In genomic region chr4:123821861-123822260, GRCh38 we compare ENCODE assay signal across 21 cellular contexts.
DNase-seq lines count a peak whose midpoint lies in the region; ATAC-seq and TF ChIP-seq lines count a peak whose summit lies in the region.
"Had no signal": no experiment of that assay in that cellular context is flagged by ENCODE, and none has a peak within 500 bp of the region (broad histone marks: within the 10 kb centered on the region; RNA-seq: fewer than 3 reads in every experiment).

No MANE protein-coding gene starts in this region.

- no peak overlapping the region for H2AFZ ChIP-seq in neural progenitor cell (replicated peaks)

- peaks cover 16% of the 10 kb centered on the region for H3K4me1 ChIP-seq in SJSA1 (replicated peaks)
- peaks cover 8% of the 10 kb centered on the region for H3K4me1 ChIP-seq in neural progenitor cell
- H3K4me1 ChIP-seq: BE2C had no signal

- DNase-seq in HT-29 (ENCODE audit: low spot score), result peak; percentile 55
- peak in 1 of 2 experiments; percentile 50 for DNase-seq in SJSA1 (ENCODE audit: low read depth in 1 of 2, low spot score in 2 of 2)
- DNase-seq in fibroblast of gingiva (ENCODE audit: low read depth), result peak; percentile 67
- DNase-seq in nephron progenitor cell, result no peak
- no peak for DNase-seq in midbrain (lab: John Stamatoyannopoulos, UW)
- no peak for DNase-seq in neural progenitor cell (ENCODE audit: low spot score)
- no peak for DNase-seq in NCI-H1092 (lab: John Stamatoyannopoulos, UW)
- DNase-seq: activated CD4-positive, alpha-beta T cell treated with anti-CD3 and anti-CD28 coated beads, Interleukin-2, amount 10 ng/mL, durations not matched to agents 24 days and 14 days; activated T-cell treated with anti-CD3 and anti-CD28 coated beads for 4 hours; BE2C; NCI-H1092 treated with DMSO at 0.1 percent for 48 hours; NCI-H2107; NCI-H748 treated with DMSO at 0.1 percent for 48 hours; OCI-M1; stimulated activated naive CD4-positive, alpha-beta T cell; T-helper 9 cell had no signal

- H4K20me1 ChIP-seq in neural progenitor cell (ENCODE audit: low read depth), result no peaks in the 10 kb centered on the region

- H3K4me1 Mint-ChIP-seq in nephron progenitor cell (peaks cover 49% of the 10 kb centered on the region), neural progenitor cell (peaks cover 11% of the 10 kb centered on the region)
- H3K4me1 Mint-ChIP-seq: activated CD4-positive, alpha-beta T cell treated with anti-CD3 and anti-CD28 coated beads, Interleukin-2, amount 10 ng/mL, durations not matched to agents 24 days and 14 days; activated naive CD4-positive, alpha-beta T cell treated with anti-CD3 and anti-CD28 coated beads, Interleukin-2, amount 50 U/mL, for 24 hours had no signal

- no peak overlapping the region for H3K9ac ChIP-seq in neural progenitor cell

- H3K36me3 Mint-ChIP-seq in nephron progenitor cell (ENCODE audit: low read depth) (peaks cover 32% of the 10 kb centered on the region), neural progenitor cell (peaks cover 11% of the 10 kb centered on the region)
- H3K36me3 Mint-ChIP-seq: activated naive CD4-positive, alpha-beta T cell treated with anti-CD3 and anti-CD28 coated beads, Interleukin-2, amount 50 U/mL, for 24 hours; natural killer cell treated with Interleukin-12 subunit alpha and Interleukin-12 subunit beta and Interleukin-15 and Interleukin-18, amount 100 ng/mL, for 72 hours had no signal

- H3K4me3 Mint-ChIP-seq in nephron progenitor cell (no peak overlapping the region), neural progenitor cell (no peak overlapping the region)
- H3K4me3 Mint-ChIP-seq: activated CD4-positive, alpha-beta T cell treated with anti-CD3 and anti-CD28 coated beads, Interleukin-2, amount 10 ng/mL, durations not matched to agents 24 days and 14 days; activated naive CD4-positive, alpha-beta T cell treated with anti-CD3 and anti-CD28 coated beads, Interleukin-2, amount 50 U/mL, for 24 hours; natural killer cell treated with Interleukin-12 subunit alpha and Interleukin-12 subunit beta and Interleukin-15 and Interleukin-18, amount 100 ng/mL, for 72 hours; type B pancreatic cell had no signal

- H3K9me3 ChIP-seq in SJSA1 (replicated peaks) (no peaks in the 10 kb centered on the region), neural progenitor cell (ENCODE audit: low read depth) (no peaks in the 10 kb centered on the region)
- H3K9me3 ChIP-seq: BE2C had no signal

- no peaks in the 10 kb centered on the region for H3K79me2 ChIP-seq in neural progenitor cell (ENCODE audit: low read depth)

- no peaks in the 10 kb centered on the region for H3F3A ChIP-seq in neural progenitor cell (ENCODE audit: low read depth)

- H3K27me3 ChIP-seq in SJSA1 (replicated peaks) (no peaks in the 10 kb centered on the region), neural progenitor cell (no peaks in the 10 kb centered on the region)
- H3K27me3 ChIP-seq: BE2C had no signal

- no peaks in the 10 kb centered on the region for H3K27me3 Mint-ChIP-seq in nephron progenitor cell (ENCODE audit: low read depth, poor library complexity)
- H3K27me3 Mint-ChIP-seq in neural progenitor cell (ENCODE audit: insufficient read depth, low read depth), result peaks cover 2% of the 10 kb centered on the region
- H3K27me3 Mint-ChIP-seq: activated naive CD4-positive, alpha-beta T cell treated with anti-CD3 and anti-CD28 coated beads, Interleukin-2, amount 50 U/mL, for 24 hours had no signal

- peaks cover 34% of the 10 kb centered on the region for H3K9me3 Mint-ChIP-seq in nephron progenitor cell
- H3K9me3 Mint-ChIP-seq in neural progenitor cell, result peaks cover 34% of the 10 kb centered on the region
- H3K9me3 Mint-ChIP-seq: activated CD4-positive, alpha-beta T cell treated with anti-CD3 and anti-CD28 coated beads, Interleukin-2, amount 10 ng/mL, durations not matched to agents 24 days and 14 days; activated naive CD4-positive, alpha-beta T cell treated with anti-CD3 and anti-CD28 coated beads, Interleukin-2, amount 50 U/mL, for 24 hours had no signal

- H3K4me2 ChIP-seq in neural progenitor cell, result no peak overlapping the region

- TF ChIP-seq CTCF in nephron progenitor cell (IDR thresholded peaks at IDR 0.05) (no peak), neural progenitor cell (IDR thresholded peaks at IDR 0.05) (no peak)

- no peaks in the 10 kb centered on the region for H3K36me3 ChIP-seq in SJSA1
- no peaks in the 10 kb centered on the region for H3K36me3 ChIP-seq in neural progenitor cell
- H3K36me3 ChIP-seq: BE2C had no signal

- H3K27ac ChIP-seq in SJSA1, result peak overlapping the region; percentile 14; the same call in 1 of the 2 replicates
- no peak overlapping the region for H3K27ac ChIP-seq in neural progenitor cell
- H3K27ac ChIP-seq: SK-N-MC had no signal

- ATAC-seq in HG03135 (IDR thresholded peaks at IDR 0.05; ENCODE audit: unreplicated experiment), result no peak
- ATAC-seq: natural killer cell treated with Interleukin-12 subunit alpha and Interleukin-12 subunit beta and Interleukin-15 and Interleukin-18, amount 100 ng/mL, for 72 hours had no signal

- H3K4me3 ChIP-seq in SJSA1, result no peak overlapping the region
- H3K4me3 ChIP-seq in neural progenitor cell, result no peak overlapping the region
- H3K4me3 ChIP-seq: SK-N-MC had no signal

- peak overlapping the region; percentile 54 for H3K27ac Mint-ChIP-seq in nephron progenitor cell
- H3K27ac Mint-ChIP-seq in neural progenitor cell, result no peak overlapping the region
- H3K27ac Mint-ChIP-seq: activated CD4-positive, alpha-beta T cell treated with anti-CD3 and anti-CD28 coated beads, Interleukin-2, amount 10 ng/mL, durations not matched to agents 24 days and 14 days; activated naive CD4-positive, alpha-beta T cell treated with anti-CD3 and anti-CD28 coated beads, Interleukin-2, amount 50 U/mL, for 24 hours; natural killer cell treated with Interleukin-12 subunit alpha and Interleukin-12 subunit beta and Interleukin-15 and Interleukin-18, amount 100 ng/mL, for 72 hours; type B pancreatic cell had no signal

Comparison
In these comparisons a context has a peak if more than half of its experiments do, and no peak if none do; other contexts are left out.
1. DNase-seq: peak in HT-29 (single experiment) and fibroblast of gingiva (single experiment); none in nephron progenitor cell (single experiment), midbrain (single experiment), neural progenitor cell (single experiment) and NCI-H1092 (single experiment).